In the genomic region with DNA sequence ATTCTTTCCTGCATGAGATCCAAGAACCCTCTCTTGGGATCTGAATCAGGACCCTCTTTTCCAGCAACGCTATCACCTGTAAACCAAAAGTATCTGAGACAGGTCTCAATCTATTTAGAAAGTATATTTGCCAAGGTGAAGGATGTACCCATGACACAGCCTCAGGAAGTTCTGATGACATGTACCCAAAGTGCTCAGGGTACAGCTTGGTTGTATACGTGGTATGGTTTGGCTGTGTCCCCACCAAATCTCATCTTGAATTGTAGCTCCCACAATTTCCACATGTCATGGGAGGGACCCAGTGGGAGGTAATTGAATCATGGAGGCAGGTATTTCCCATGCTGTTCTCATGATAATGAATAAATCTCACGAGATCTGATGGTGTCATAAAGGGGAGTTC, we compare ENCODE assay signal across 8 cellular contexts. TPM values are rescaled to one million over a fixed set of nuclear protein-coding genes. Genes with fewer than 3 reads are reported as not detected.
DNase-seq lines count a peak whose midpoint lies in the region; ATAC-seq and TF ChIP-seq lines count a peak whose summit lies in the region.
"Not testable (repeated sequence)": the region's sequence is repeated elsewhere in the genome, so short reads cannot be mapped to it uniquely, and the experiment has no call there.

No MANE protein-coding gene starts in this region.

- not testable (repeated sequence) for H3K27me3 ChIP-seq in CD4-positive, alpha-beta T cell (ENCODE audit: control insufficient read depth, insufficient read depth, low read length)

- TF ChIP-seq CTCF in CD4-positive, alpha-beta T cell (IDR thresholded peaks at IDR 0.05): not testable (repeated sequence)

- not testable (repeated sequence) for H3K4me3 Mint-ChIP-seq in CD4-positive, alpha-beta T cell; T-cell; activated CD4-positive, alpha-beta T cell treated with anti-CD3 and anti-CD28 coated beads, Interleukin-2, amount 10 ng/mL, durations not matched to agents 24 days and 14 days; effector memory CD8-positive, alpha-beta T cell; natural killer cell treated with Interleukin-12 subunit alpha and Interleukin-12 subunit beta and Interleukin-15 and Interleukin-18, amount 100 ng/mL, for 72 hours
- peak overlapping the region in 1 of 2 donors; percentile 58 for H3K4me3 Mint-ChIP-seq in activated T-cell treated with anti-CD3 and anti-CD28 coated beads, Interleukin-2, amount 50 U/mL, for 72 hours
- peak overlapping the region; percentile 38 for H3K4me3 Mint-ChIP-seq in stimulated activated naive CD8-positive, alpha-beta T cell treated with anti-CD3 and anti-CD28 coated beads, Interleukin-15, Interleukin-2, amounts not matched to agents 100 ng/mL and 50 ng/mL, for 24 hours

- peaks cover 100% of the 10 kb centered on the region for H3K36me3 Mint-ChIP-seq in CD4-positive, alpha-beta T cell (ENCODE audit: low read depth)
- H3K36me3 Mint-ChIP-seq in T-cell: peaks cover 79% of the 10 kb centered on the region
- H3K36me3 Mint-ChIP-seq in activated CD4-positive, alpha-beta T cell treated with anti-CD3 and anti-CD28 coated beads, Interleukin-2, amount 10 ng/mL, durations not matched to agents 24 days and 14 days (ENCODE audit: low read depth): peaks cover 94% of the 10 kb centered on the region
- peaks cover 47 to 59% of the 10 kb centered on the region in 2 donors for H3K36me3 Mint-ChIP-seq in activated T-cell treated with anti-CD3 and anti-CD28 coated beads, Interleukin-2, amount 50 U/mL, for 72 hours (ENCODE audit: insufficient read depth in 2 of 2)
- H3K36me3 Mint-ChIP-seq in activated naive CD4-positive, alpha-beta T cell treated with anti-CD3 and anti-CD28 coated beads, Interleukin-2, amount 50 U/mL, for 72 hours: peaks cover 40 to 96% of the 10 kb centered on the region in 2 donors
- peaks cover 37% of the 10 kb centered on the region for H3K36me3 Mint-ChIP-seq in effector memory CD8-positive, alpha-beta T cell (ENCODE audit: insufficient read depth)
- H3K36me3 Mint-ChIP-seq in natural killer cell treated with Interleukin-12 subunit alpha and Interleukin-12 subunit beta and Interleukin-15 and Interleukin-18, amount 100 ng/mL, for 72 hours: peaks cover 59% of the 10 kb centered on the region
- H3K36me3 Mint-ChIP-seq in stimulated activated naive CD8-positive, alpha-beta T cell treated with anti-CD3 and anti-CD28 coated beads, Interleukin-15, Interleukin-2, amounts not matched to agents 100 ng/mL and 50 ng/mL, for 24 hours (ENCODE audit: low read depth): peaks cover 86% of the 10 kb centered on the region

- H3K27me3 Mint-ChIP-seq in CD4-positive, alpha-beta T cell; T-cell; activated CD4-positive, alpha-beta T cell treated with anti-CD3 and anti-CD28 coated beads, Interleukin-2, amount 10 ng/mL, durations not matched to agents 24 days and 14 days; activated T-cell treated with anti-CD3 and anti-CD28 coated beads, Interleukin-2, amount 50 U/mL, for 72 hours (ENCODE audit: low read depth); effector memory CD8-positive, alpha-beta T cell; natural killer cell treated with Interleukin-12 subunit alpha and Interleukin-12 subunit beta and Interleukin-15 and Interleukin-18, amount 100 ng/mL, for 72 hours; stimulated activated naive CD8-positive, alpha-beta T cell treated with anti-CD3 and anti-CD28 coated beads, Interleukin-15, Interleukin-2, amounts not matched to agents 100 ng/mL and 50 ng/mL, for 24 hours: not testable (repeated sequence)

- H3K9me3 Mint-ChIP-seq in CD4-positive, alpha-beta T cell; effector memory CD8-positive, alpha-beta T cell; natural killer cell treated with Interleukin-12 subunit alpha and Interleukin-12 subunit beta and Interleukin-15 and Interleukin-18, amount 100 ng/mL, for 72 hours: not testable (repeated sequence)
- peaks cover 7 to 18% (median 9%) of the 10 kb centered on the region in 3 donors for H3K9me3 Mint-ChIP-seq in T-cell
- H3K9me3 Mint-ChIP-seq in activated CD4-positive, alpha-beta T cell treated with anti-CD3 and anti-CD28 coated beads, Interleukin-2, amount 10 ng/mL, durations not matched to agents 24 days and 14 days: peaks cover 23% of the 10 kb centered on the region
- H3K9me3 Mint-ChIP-seq in activated T-cell treated with anti-CD3 and anti-CD28 coated beads, Interleukin-2, amount 50 U/mL, for 72 hours: peaks cover 5 to 11% of the 10 kb centered on the region in 2 donors
- H3K9me3 Mint-ChIP-seq in activated naive CD4-positive, alpha-beta T cell treated with anti-CD3 and anti-CD28 coated beads, Interleukin-2, amount 50 U/mL, for 72 hours: peaks cover 18 to 38% of the 10 kb centered on the region in 2 donors
- peaks cover 23% of the 10 kb centered on the region for H3K9me3 Mint-ChIP-seq in stimulated activated naive CD8-positive, alpha-beta T cell treated with anti-CD3 and anti-CD28 coated beads, Interleukin-15, Interleukin-2, amounts not matched to agents 100 ng/mL and 50 ng/mL, for 24 hours

- CTCF ChIA-PET in CD4-positive, alpha-beta T cell (lab: Charles Lee): interaction anchor here (0.8 to 1.0 kb wide), 2 partner anchors 19 to 185 kb away, joined by 3 read pairs; no protein-coding TSS in a partner anchor
- CTCF ChIA-PET in T-cell (lab: Charles Lee): interaction anchor here in 1 of 2 donors (0.8 to 1.0 kb wide), 2 partner anchors 43 to 51 kb away, joined by 3 read pairs; no protein-coding TSS in a partner anchor

- not testable (repeated sequence) for H3K9me3 ChIP-seq in CD4-positive, alpha-beta T cell (ENCODE audit: control insufficient read depth, low read length)

- H3K4me1 Mint-ChIP-seq in CD4-positive, alpha-beta T cell (ENCODE audit: low read depth): peaks cover 64% of the 10 kb centered on the region
- peaks cover 58 to 63% (median 59%) of the 10 kb centered on the region in 3 donors for H3K4me1 Mint-ChIP-seq in T-cell
- peaks cover 58% of the 10 kb centered on the region for H3K4me1 Mint-ChIP-seq in activated CD4-positive, alpha-beta T cell treated with anti-CD3 and anti-CD28 coated beads, Interleukin-2, amount 10 ng/mL, durations not matched to agents 24 days and 14 days
- peaks cover 25% of the 10 kb centered on the region for H3K4me1 Mint-ChIP-seq in activated T-cell treated with anti-CD3 and anti-CD28 coated beads, Interleukin-2, amount 50 U/mL, for 72 hours (ENCODE audit: low read depth)
- peaks cover 20 to 43% of the 10 kb centered on the region in 2 donors for H3K4me1 Mint-ChIP-seq in effector memory CD8-positive, alpha-beta T cell (ENCODE audit: low read depth in 2 of 2)
- peaks cover 23 to 40% of the 10 kb centered on the region in 2 donors for H3K4me1 Mint-ChIP-seq in natural killer cell treated with Interleukin-12 subunit alpha and Interleukin-12 subunit beta and Interleukin-15 and Interleukin-18, amount 100 ng/mL, for 72 hours (ENCODE audit: low read depth in 2 of 2)
- H3K4me1 Mint-ChIP-seq in stimulated activated naive CD8-positive, alpha-beta T cell treated with anti-CD3 and anti-CD28 coated beads, Interleukin-15, Interleukin-2, amounts not matched to agents 100 ng/mL and 50 ng/mL, for 24 hours (ENCODE audit: low read depth): peaks cover 57% of the 10 kb centered on the region

- ATAC-seq in CD4-positive, alpha-beta T cell (ENCODE audit: poor library complexity); T-cell (replicated peaks in 1 of 4); effector memory CD8-positive, alpha-beta T cell (replicated peaks); natural killer cell treated with Interleukin-12 subunit alpha and Interleukin-12 subunit beta and Interleukin-15 and Interleukin-18, amount 100 ng/mL, for 72 hours: not testable (repeated sequence)
- peak; percentile 51 to 54 for ATAC-seq in activated T-cell treated with anti-CD3 and anti-CD28 coated beads, Interleukin-2, amount 50 U/mL, for 72 hours (replicated peaks in 1 of 2)
- ATAC-seq in activated naive CD4-positive, alpha-beta T cell treated with anti-CD3 and anti-CD28 coated beads, Interleukin-2, amount 50 U/mL, for 72 hours: peak in 1 of 2 donors; percentile 50

- H3K27ac ChIP-seq in CD4-positive, alpha-beta T cell (ENCODE audit: low read depth, low read length): not testable (repeated sequence)

- intact Hi-C loops in CD4-positive, alpha-beta T cell (cut with DNase I, micrococcal nuclease): not testable (repeated sequence)
- intact Hi-C loops in activated CD4-positive, alpha-beta T cell treated with anti-CD3 and anti-CD28 coated beads, Interleukin-2, amount 10 ng/mL, durations not matched to agents 24 days and 14 days (cut with micrococcal nuclease): loop anchor here (1.0 kb wide), 1 partner anchor 11 kb away; a partner anchor contains a TSS

- DNase-seq in CD4-positive, alpha-beta T cell; T-cell; activated CD4-positive, alpha-beta T cell treated with anti-CD3 and anti-CD28 coated beads, Interleukin-2, amount 10 ng/mL, durations not matched to agents 24 days and 14 days; activated naive CD4-positive, alpha-beta T cell treated with anti-CD3 and anti-CD28 coated beads, Interleukin-2, amount 50 U/mL, for 72 hours (ENCODE audit: low spot score in 2 of 2); effector memory CD8-positive, alpha-beta T cell; natural killer cell treated with Interleukin-12 subunit alpha and Interleukin-12 subunit beta and Interleukin-15 and Interleukin-18, amount 100 ng/mL, for 72 hours (ENCODE audit: low spot score): not testable (repeated sequence)
- DNase-seq in activated T-cell treated with anti-CD3 and anti-CD28 coated beads, Interleukin-2, amount 50 U/mL, for 72 hours: peak in 1 of 2 donors; percentile 14

- H3K27ac Mint-ChIP-seq in CD4-positive, alpha-beta T cell: peak overlapping the region; percentile 76
- H3K27ac Mint-ChIP-seq in T-cell: peak overlapping the region; percentile 81 to 85
- peak overlapping the region; percentile 91 for H3K27ac Mint-ChIP-seq in activated CD4-positive, alpha-beta T cell treated with anti-CD3 and anti-CD28 coated beads, Interleukin-2, amount 10 ng/mL, durations not matched to agents 24 days and 14 days
- peak overlapping the region; percentile 89 for H3K27ac Mint-ChIP-seq in activated T-cell treated with anti-CD3 and anti-CD28 coated beads, Interleukin-2, amount 50 U/mL, for 72 hours
- H3K27ac Mint-ChIP-seq in activated naive CD4-positive, alpha-beta T cell treated with anti-CD3 and anti-CD28 coated beads, Interleukin-2, amount 50 U/mL, for 72 hours: peak overlapping the region; percentile 74 to 90
- peak overlapping the region; percentile 86 to 87 for H3K27ac Mint-ChIP-seq in effector memory CD8-positive, alpha-beta T cell
- H3K27ac Mint-ChIP-seq in natural killer cell treated with Interleukin-12 subunit alpha and Interleukin-12 subunit beta and Interleukin-15 and Interleukin-18, amount 100 ng/mL, for 72 hours: peak overlapping the region; percentile 72 to 87
- peak overlapping the region; percentile 82 for H3K27ac Mint-ChIP-seq in stimulated activated naive CD8-positive, alpha-beta T cell treated with anti-CD3 and anti-CD28 coated beads, Interleukin-15, Interleukin-2, amounts not matched to agents 100 ng/mL and 50 ng/mL, for 24 hours

- POLR2A ChIA-PET in CD4-positive, alpha-beta T cell (lab: Charles Lee): interaction anchor here (0.6 to 7.8 kb wide), 2 partner anchors 10 to 960 kb away, joined by 3 to 74 read pairs; a partner anchor contains a TSS
- POLR2A ChIA-PET in T-cell (lab: Charles Lee): interaction anchor here in 1 of 2 donors (1.3 kb wide), 1 partner anchor 11 kb away, joined by 5 read pairs; a partner anchor contains a TSS

RNA-seq across cellular contexts. Expression of a gene that starts 10.5 kb away (rescaled TPM):
- total RNA-seq in CD4-positive, alpha-beta T cell: 10 to 100 TPM; 15.0 to 16.2 TPM
- total RNA-seq in T-cell: 10 to 100 TPM; 44.8 to 75.5 (median 56.9) TPM
- 111 and 118 TPM in 2 replicates for total RNA-seq in activated CD4-positive, alpha-beta T cell treated with anti-CD3 and anti-CD28 coated beads, Interleukin-2, amount 10 ng/mL, durations not matched to agents 24 days and 14 days
- 100 to 1,000 TPM in 1 of 2 donors, 10 to 100 TPM in 1; 80.2 to 139 TPM for total RNA-seq in activated T-cell treated with anti-CD3 and anti-CD28 coated beads, Interleukin-2, amount 50 U/mL, for 72 hours
- 100 to 1,000 TPM in 1 of 2 donors, 10 to 100 TPM in 1; 56.6 to 199 TPM for total RNA-seq in activated naive CD4-positive, alpha-beta T cell treated with anti-CD3 and anti-CD28 coated beads, Interleukin-2, amount 50 U/mL, for 72 hours
- total RNA-seq in natural killer cell treated with Interleukin-12 subunit alpha and Interleukin-12 subunit beta and Interleukin-15 and Interleukin-18, amount 100 ng/mL, for 72 hours: 10 to 100 TPM; 59.2 to 69.7 TPM

RNA-seq across cellular contexts. Expression of a gene that starts 50.5 kb away (rescaled TPM):
- total RNA-seq in CD4-positive, alpha-beta T cell: 10 to 100 TPM; 13.9 to 14.5 TPM
- total RNA-seq in T-cell: 10 to 100 TPM; 18.4 to 38.5 (median 24.5) TPM
- 47.5 and 48.9 TPM in 2 replicates for total RNA-seq in activated CD4-positive, alpha-beta T cell treated with anti-CD3 and anti-CD28 coated beads, Interleukin-2, amount 10 ng/mL, durations not matched to agents 24 days and 14 days
- total RNA-seq in activated T-cell treated with anti-CD3 and anti-CD28 coated beads, Interleukin-2, amount 50 U/mL, for 72 hours: 10 to 100 TPM; 14.7 to 39.3 TPM
- 10 to 100 TPM; 21.8 to 76.6 TPM for total RNA-seq in activated naive CD4-positive, alpha-beta T cell treated with anti-CD3 and anti-CD28 coated beads, Interleukin-2, amount 50 U/mL, for 72 hours
- 10 to 100 TPM; 20.1 to 22.5 TPM for total RNA-seq in natural killer cell treated with Interleukin-12 subunit alpha and Interleukin-12 subunit beta and Interleukin-15 and Interleukin-18, amount 100 ng/mL, for 72 hours
